Comparison of ENCODE assay signal across 8 cellular contexts in genomic region chr19:3572855-3573161, GRCh38. TPM values are rescaled to one million over a fixed set of nuclear protein-coding genes. Genes with fewer than 3 reads are reported as not detected.
DNase-seq lines count a peak whose midpoint lies in the region; ATAC-seq, FAIRE-seq and TF ChIP-seq lines count a peak whose summit lies in the region.

Gene HMG20B (plus strand): TSS chr19:3572944. CDS start chr19:3573310, 366 bp downstream.

- peak within 1 kb of the TSS; percentile 57 for H3K27ac Mint-ChIP-seq in chondrocyte (ENCODE audit: unreplicated experiment)

- H3K9me1 ChIP-seq in IMR-90 (ENCODE audit: insufficient read depth, low read length), result peaks cover 4% of the 10 kb centered on the region

- dilution Hi-C loops in IMR-90 (cut with HindIII; ENCODE audit: low sequenced_read_pairs, unreplicated experiment), result no loop called here

- peak within 1 kb of the TSS; percentile 45 for H4K5ac ChIP-seq in IMR-90 (ENCODE audit: low read depth, low read length)

- H3K36me3 ChIP-seq in IMR-90 (ENCODE audit: control insufficient read depth, insufficient read depth, low read length), result peaks cover 13% of the 10 kb centered on the region; the same call in 1 of the 2 replicates
- H3K36me3 ChIP-seq in mesenchymal stem cell (ENCODE audit: control insufficient read depth in 1 of 2, insufficient read depth in 2 of 2, low read depth in 1 of 2, low read length in 2 of 2), result peaks cover 15 to 37% of the 10 kb centered on the region in 2 experiments
- H3K36me3 ChIP-seq in upper lobe of right lung, result no peaks in the 10 kb centered on the region

- no peaks in the 10 kb centered on the region for H3K9me3 Mint-ChIP-seq in chondrocyte (ENCODE audit: low read depth)

- peak within 1 kb of the TSS; percentile 37; the same call in 1 of the 2 replicates for H3K56ac ChIP-seq in IMR-90 (ENCODE audit: extremely low read depth, insufficient read depth, low read length)

- no CpG with 5 or more reads among the region's 30 CpGs for WGBS in A549 (ENCODE audit: missing lambda C conversion rate)
- 0% methylated on average over 4 of the region's 30 CpGs; no CpG with 5 or more reads in 1 of the 2 experiments for WGBS in IMR-90 (ENCODE audit: extremely low coverage in 2 of 2, insufficient read length in 1 of 2), 2 experiments
- WGBS in mesenchymal stem cell, result 1% methylated on average over 20 of the region's 30 CpGs

- POLR2A ChIA-PET in A549 (lab: Yijun Ruan, JAX), result interaction anchor here (0.5 kb wide), 1 partner anchor 32 kb away, joined by 3 read pairs; no protein-coding TSS in a partner anchor
- POLR2A ChIA-PET in IMR-90 (lab: Charles Lee; ENCODE audit: unreplicated experiment), result no interaction called here

- H3K27me3 Mint-ChIP-seq in chondrocyte (ENCODE audit: low read depth), result no peaks in the 10 kb centered on the region

- H3K27ac ChIP-seq in A549 (peak within 1 kb of the TSS; percentile 79 to 94), IMR-90 (ENCODE audit: insufficient read depth, low read length) (peak within 1 kb of the TSS; percentile 24), mesenchymal stem cell (ENCODE audit: low read length, poor library complexity, severe bottlenecking) (peak within 1 kb of the TSS; percentile 41), upper lobe of right lung (peak within 1 kb of the TSS; percentile 74)

- no peak within 1 kb of the TSS for H2BK20ac ChIP-seq in IMR-90 (ENCODE audit: low read depth, low read length)

- no peak for TF ChIP-seq RAD21 in A549 (conservative IDR thresholded peaks at IDR 0.05 in 1 of 2, IDR thresholded peaks at IDR 0.05 in 1 of 2)
- no peak for TF ChIP-seq RAD21 in IMR-90 (IDR thresholded peaks at IDR 0.05; ENCODE audit: low read length)

- peaks cover 6% of the 10 kb centered on the region for H3K36me3 Mint-ChIP-seq in chondrocyte (ENCODE audit: low read depth)

- H3K79me1 ChIP-seq in IMR-90 (ENCODE audit: low read depth in 1 of 2, low read length in 2 of 2), result peaks cover 7 to 22% of the 10 kb centered on the region in 2 experiments; a peak in 3 of 4 replicates
- H3K79me1 ChIP-seq in mesenchymal stem cell (replicated peaks; ENCODE audit: low read length, poor library complexity, severe bottlenecking), result peaks cover 21% of the 10 kb centered on the region

- H3K4me3 ChIP-seq in A549, result peak within 1 kb of the TSS; percentile 89
- peak within 1 kb of the TSS; percentile 87 for H3K4me3 ChIP-seq in IMR-90 (ENCODE audit: insufficient read depth, low read depth, low read length)
- H3K4me3 ChIP-seq in mesenchymal stem cell (ENCODE audit: insufficient read depth in 1 of 2, low read depth in 1 of 2, low read length in 2 of 2), result peak within 1 kb of the TSS; percentile 83 to 89
- peak within 1 kb of the TSS; percentile 79 for H3K4me3 ChIP-seq in upper lobe of right lung

- peak within 1 kb of the TSS; percentile 91 for H2AFZ ChIP-seq in IMR-90 (replicated peaks; ENCODE audit: low read length, poor library complexity)
- H2AFZ ChIP-seq in mesenchymal stem cell (ENCODE audit: low read depth, low read length), result peak within 1 kb of the TSS; percentile 54

- H3K14ac ChIP-seq in IMR-90 (replicated peaks; ENCODE audit: low read depth, low read length) (peak within 1 kb of the TSS; percentile 78), mesenchymal stem cell (ENCODE audit: low read length in 2 of 2) (peak within 1 kb of the TSS; percentile 58 to 71)

- H2BK120ac ChIP-seq in IMR-90 (ENCODE audit: low read depth, low read length) (peak within 1 kb of the TSS; percentile 9; the same call in 1 of the 2 replicates), mesenchymal stem cell (ENCODE audit: low read depth, low read length) (peak within 1 kb of the TSS; percentile 94)

- ATAC-seq in A549, result no peak
- no peak for ATAC-seq in IMR-90 (ENCODE audit: low read depth)
- no peak for ATAC-seq in upper lobe of right lung

- peak within 1 kb of the TSS; percentile 46 for H4K91ac ChIP-seq in IMR-90 (ENCODE audit: insufficient read depth, low read depth, low read length)
- H4K91ac ChIP-seq in mesenchymal stem cell (ENCODE audit: low read length), result peak within 1 kb of the TSS; percentile 87

- H3K27me3 ChIP-seq in IMR-90 (ENCODE audit: control insufficient read depth, insufficient read depth, low read length) (no peaks in the 10 kb centered on the region), mesenchymal stem cell (ENCODE audit: control insufficient read depth in 1 of 2, insufficient read depth in 1 of 2, low read length in 2 of 2) (no peaks in the 10 kb centered on the region), upper lobe of right lung (no peaks in the 10 kb centered on the region)

- intact Hi-C loops in IMR-90 (cut with micrococcal nuclease), result no loop called here
- intact Hi-C loops in upper lobe of right lung (cut with DNase I), result no loop called here

- H3K4me3 Mint-ChIP-seq in chondrocyte (ENCODE audit: unreplicated experiment), result peak within 1 kb of the TSS; percentile 75

- H3K4me1 ChIP-seq in A549 (peaks cover 22% of the 10 kb centered on the region), IMR-90 (ENCODE audit: control insufficient read depth, insufficient read depth, low read length) (no peaks in the 10 kb centered on the region), mesenchymal stem cell (ENCODE audit: control insufficient read depth, insufficient read depth, low read depth, low read length) (peaks cover 29% of the 10 kb centered on the region), upper lobe of right lung (peaks cover 16% of the 10 kb centered on the region)

- BruUV-seq in IMR-90 (replicated peaks; lab: Mats Ljungman, UMichigan), result no TSS peak

- TF ChIP-seq CTCF in A549 (IDR thresholded peaks at IDR 0.05) (no peak), IMR-90 (conservative IDR thresholded peaks at IDR 0.05; ENCODE audit: low read depth, low read length) (no peak), chondrocyte (IDR thresholded peaks at IDR 0.05) (no peak), upper lobe of right lung (IDR thresholded peaks at IDR 0.05) (no peak)

- CTCF ChIA-PET in A549 (lab: Yijun Ruan, JAX) (interaction anchor here (3.8 to 9.7 kb wide), 2 partner anchors 15 to 26 kb away, joined by 70 to 100 read pairs; partner anchors contain the start of gene MFSD12), IMR-90 (lab: Yijun Ruan, JAX) (no interaction called here)

- peak within 1 kb of the TSS; percentile 19; the same call in 1 of the 3 replicates for H2BK15ac ChIP-seq in IMR-90 (ENCODE audit: low read depth, low read length)
- H2BK15ac ChIP-seq in mesenchymal stem cell (ENCODE audit: low read depth, poor library complexity, severe bottlenecking), result peak within 1 kb of the TSS; percentile 96

- no peak for TF ChIP-seq EP300 in A549 (IDR thresholded peaks at IDR 0.05)

- H3K9me3 ChIP-seq in A549 (no peaks in the 10 kb centered on the region), IMR-90 (ENCODE audit: control insufficient read depth, insufficient read depth, low read length) (no peaks in the 10 kb centered on the region), mesenchymal stem cell (ENCODE audit: control insufficient read depth, low read length) (no peaks in the 10 kb centered on the region), upper lobe of right lung (no peaks in the 10 kb centered on the region)

- H3K23ac ChIP-seq in IMR-90 (ENCODE audit: low read depth, low read length) (peak within 1 kb of the TSS; percentile 82), mesenchymal stem cell (ENCODE audit: low read length in 2 of 2) (peak within 1 kb of the TSS in 1 of 2 experiments; percentile 93)

- no peak for FAIRE-seq in A549 (lab: Jason Lieb, UNC)

- H3K4ac ChIP-seq in IMR-90 (ENCODE audit: low read depth, low read length) (peak within 1 kb of the TSS; percentile 61), mesenchymal stem cell (ENCODE audit: low read depth in 1 of 2, low read length in 2 of 2) (peak within 1 kb of the TSS; percentile 46 to 99)

- H2BK5ac ChIP-seq in IMR-90 (ENCODE audit: low read depth, low read length, poor library complexity, severe bottlenecking) (peak within 1 kb of the TSS; percentile 37), mesenchymal stem cell (ENCODE audit: low read depth, low read length, poor library complexity, severe bottlenecking) (peak within 1 kb of the TSS; percentile 24)

- TF ChIP-seq POLR2A in A549 (IDR thresholded peaks at IDR 0.05; ENCODE audit: low read length) (no peak), IMR-90 (IDR thresholded peaks at IDR 0.05; ENCODE audit: low read depth, low read length) (0 out of 2 replicates have a peak, but pooled peaks have one; percentile 18)

- peak within 1 kb of the TSS; percentile 96 for H2AK9ac ChIP-seq in IMR-90 (replicated peaks; ENCODE audit: low read depth, low read length, poor library complexity)

- H2AK5ac ChIP-seq in IMR-90 (ENCODE audit: low read depth, low read length), result peak within 1 kb of the TSS; percentile 71
- H2AK5ac ChIP-seq in mesenchymal stem cell (ENCODE audit: low read length, severe bottlenecking), result peak within 1 kb of the TSS; percentile 90

- peaks cover 15% of the 10 kb centered on the region for H3K4me1 Mint-ChIP-seq in chondrocyte (ENCODE audit: low read depth)

- H4K20me1 ChIP-seq in IMR-90 (ENCODE audit: insufficient read depth, low read length), result peaks cover 10% of the 10 kb centered on the region; the same call in 1 of the 2 replicates

- H4K8ac ChIP-seq in IMR-90 (ENCODE audit: low read depth in 2 of 2, low read length in 2 of 2) (peak within 1 kb of the TSS; percentile 86 to 99), mesenchymal stem cell (ENCODE audit: low read length) (peak within 1 kb of the TSS; percentile 98)

- peak within 1 kb of the TSS; percentile 19 for H3K18ac ChIP-seq in IMR-90 (ENCODE audit: low read depth, low read length)
- peak within 1 kb of the TSS; percentile 89 to 95 for H3K18ac ChIP-seq in mesenchymal stem cell (ENCODE audit: low read depth in 1 of 2, low read length in 2 of 2)

- H3K9ac ChIP-seq in IMR-90 (ENCODE audit: low read depth, low read length) (peak within 1 kb of the TSS; percentile 64), mesenchymal stem cell (ENCODE audit: low read length) (peak within 1 kb of the TSS; percentile 87)

- no peak for DNase-seq in A549 (ENCODE audit: low read depth in 1 of 2, low spot score in 1 of 2)
- DNase-seq in IMR-90, result no peak
- no peak for DNase-seq in chondrocyte (ENCODE audit: low spot score)
- no peak for DNase-seq in mesenchymal stem cell
- DNase-seq in upper lobe of right lung, result no peak
- no peak for DNase-seq in medulla oblongata (ENCODE audit: extremely low spot score)
- DNase-seq in KG1 (lab: John Stamatoyannopoulos, UW), result no peak
- no peak for DNase-seq in NCI-H345 treated with DMSO at 0.1 percent for 48 hours (lab: John Stamatoyannopoulos, UW; ENCODE audit: unreplicated experiment)

- H3K4me2 ChIP-seq in A549, result peak within 1 kb of the TSS; percentile 90
- peak within 1 kb of the TSS; percentile 90 for H3K4me2 ChIP-seq in IMR-90 (ENCODE audit: low read depth, low read length)
- peak within 1 kb of the TSS; percentile 99 for H3K4me2 ChIP-seq in mesenchymal stem cell (ENCODE audit: low read length, poor library complexity, severe bottlenecking)

- in situ Hi-C loops in IMR-90 (cut with MboI; ENCODE audit: low sequenced_read_pairs), result no loop called here

- H2BK12ac ChIP-seq in mesenchymal stem cell (ENCODE audit: low read length in 2 of 2), result peak within 1 kb of the TSS in 1 of 2 experiments; percentile 55

RNA-seq across cellular contexts. Expression of gene HMG20B, which starts in this region (rescaled TPM):
- polyA plus RNA-seq in A549 (2011; rRNA removed), result 19.6 and 24.2 TPM in 2 replicates
- polyA plus RNA-seq in A549 (2012; cell fraction: cytosol; rRNA removed), result 46.4 and 58.3 TPM in 2 replicates
- 120 and 131 TPM in 2 replicates for polyA plus RNA-seq in A549 (2012; cell fraction: nucleus; rRNA removed)
- 40.0 to 47.1 TPM (median 46.6 TPM) in 3 replicates for polyA plus RNA-seq in A549 (2017; fragmentation: RNase III; extraction: RNeasy Plus Mini Kit Qiagen cat#74134 plus additional on column Dnase treatment)
- 6.6 and 8.4 TPM in 2 replicates for polyA minus RNA-seq in A549 (2011; rRNA and poly(A)+ RNA removed)
- 57.5 and 59.4 TPM in 2 replicates for total RNA-seq in IMR-90 (2012; rRNA removed)
- polyA plus RNA-seq in IMR-90 (2012; rRNA removed), result 63.8 and 76.9 TPM in 2 replicates
- polyA plus RNA-seq in IMR-90 (2012; cell fraction: cytosol; rRNA removed), result 51.1 and 68.0 TPM in 2 replicates
- polyA plus RNA-seq in IMR-90 (2012; cell fraction: nucleus; rRNA removed; ENCODE audit: low replicate concordance), result 196 and 342 TPM in 2 replicates
- 60.9 to 69.3 TPM (median 68.2 TPM) in 3 replicates for total RNA-seq in chondrocyte
- 91.0 TPM for polyA plus RNA-seq in mesenchymal stem cell (2013, experiment 1 of 2)
- 88.5 TPM for polyA plus RNA-seq in mesenchymal stem cell (2013, experiment 2 of 2)
- 60.0 TPM for total RNA-seq in upper lobe of right lung

Comparison
In these comparisons a context has a peak if more than half of its experiments do, and no peak if none do; other contexts are left out.
1. H3K27ac ChIP-seq: peak in every context shown above with its lines; median percentile 86 in A549; 74 in upper lobe of right lung; 41 in mesenchymal stem cell; 24 in IMR-90.